In the genomic region with DNA sequence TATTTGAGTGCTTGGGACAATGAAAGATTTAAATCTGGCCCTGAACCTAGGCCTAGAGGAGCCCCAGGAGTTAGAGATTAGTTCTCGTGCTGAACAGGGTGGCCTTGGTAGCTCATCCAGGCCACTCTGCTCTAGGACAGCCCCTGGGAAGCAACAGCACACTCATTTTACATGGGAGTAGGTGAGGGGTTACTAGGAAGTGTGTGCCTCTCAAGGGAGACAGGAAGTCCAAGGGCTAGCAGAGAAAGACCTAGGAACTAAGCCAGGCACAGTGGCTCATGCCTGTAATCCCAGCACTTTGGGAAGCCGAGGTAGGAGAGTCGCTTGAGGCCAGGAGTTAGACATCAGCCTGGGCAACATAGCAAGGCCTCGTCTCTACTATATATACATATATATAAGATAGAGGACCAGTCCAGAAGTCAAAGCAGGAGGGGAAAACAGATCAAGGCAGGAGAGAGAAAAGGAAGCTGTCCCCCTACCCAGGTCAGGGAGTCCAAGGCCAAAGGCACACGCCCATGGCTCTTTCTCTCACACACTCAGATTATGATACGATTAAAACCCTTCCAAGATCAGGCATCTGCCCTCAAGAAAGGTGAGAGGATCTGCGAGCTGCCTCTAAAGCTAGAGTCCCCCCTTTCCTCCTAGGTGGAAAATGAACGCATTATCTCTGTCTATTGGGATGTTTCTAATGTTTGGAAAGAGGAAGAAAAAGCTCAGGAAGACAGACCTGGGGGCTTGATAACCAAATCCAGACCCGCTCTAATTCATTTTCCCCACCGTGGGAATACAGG, we compare ENCODE assay signal across 1 cellular context.
TF ChIP-seq lines count a peak whose summit lies in the region.

No MANE protein-coding gene starts in this region.

TF ChIP-seq in WTC11, 78 proteins besides CTCF, POLR2A, EP300 and RAD21 (continued from another document):
- TF ChIP-seq, protein P1, sequence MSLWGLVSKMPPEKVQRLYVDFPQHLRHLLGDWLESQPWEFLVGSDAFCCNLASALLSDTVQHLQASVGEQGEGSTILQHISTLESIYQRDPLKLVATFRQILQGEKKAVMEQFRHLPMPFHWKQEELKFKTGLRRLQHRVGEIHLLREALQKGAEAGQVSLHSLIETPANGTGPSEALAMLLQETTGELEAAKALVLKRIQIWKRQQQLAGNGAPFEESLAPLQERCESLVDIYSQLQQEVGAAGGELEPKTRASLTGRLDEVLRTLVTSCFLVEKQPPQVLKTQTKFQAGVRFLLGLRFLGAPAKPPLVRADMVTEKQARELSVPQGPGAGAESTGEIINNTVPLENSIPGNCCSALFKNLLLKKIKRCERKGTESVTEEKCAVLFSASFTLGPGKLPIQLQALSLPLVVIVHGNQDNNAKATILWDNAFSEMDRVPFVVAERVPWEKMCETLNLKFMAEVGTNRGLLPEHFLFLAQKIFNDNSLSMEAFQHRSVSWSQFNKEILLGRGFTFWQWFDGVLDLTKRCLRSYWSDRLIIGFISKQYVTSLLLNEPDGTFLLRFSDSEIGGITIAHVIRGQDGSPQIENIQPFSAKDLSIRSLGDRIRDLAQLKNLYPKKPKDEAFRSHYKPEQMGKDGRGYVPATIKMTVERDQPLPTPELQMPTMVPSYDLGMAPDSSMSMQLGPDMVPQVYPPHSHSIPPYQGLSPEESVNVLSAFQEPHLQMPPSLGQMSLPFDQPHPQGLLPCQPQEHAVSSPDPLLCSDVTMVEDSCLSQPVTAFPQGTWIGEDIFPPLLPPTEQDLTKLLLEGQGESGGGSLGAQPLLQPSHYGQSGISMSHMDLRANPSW (CRISPR knock-in tag; conservative IDR thresholded peaks at IDR 0.05; ENCODE audit: low read depth), result no peak
- TF ChIP-seq JUN (CRISPR knock-in tag; IDR thresholded peaks at IDR 0.05) (no peak), RORB (CRISPR knock-in tag; IDR thresholded peaks at IDR 0.05) (no peak), FOXK1 (CRISPR knock-in tag; IDR thresholded peaks at IDR 0.05) (no peak), HMGA2 (CRISPR knock-in tag; IDR thresholded peaks at IDR 0.05) (no peak), GRHL2 (CRISPR knock-in tag; IDR thresholded peaks at IDR 0.05; ENCODE audit: insufficient replicate concordance, severe bottlenecking) (no peak), RELA (CRISPR knock-in tag; IDR thresholded peaks at IDR 0.05; ENCODE audit: borderline replicate concordance) (no peak), NR2C2 (CRISPR knock-in tag; IDR thresholded peaks at IDR 0.05) (no peak), OVOL2 (CRISPR knock-in tag; IDR thresholded peaks at IDR 0.05; ENCODE audit: borderline replicate concordance) (no peak), FOXP1 (CRISPR knock-in tag; IDR thresholded peaks at IDR 0.05; ENCODE audit: borderline replicate concordance) (no peak), TCF7 (CRISPR knock-in tag; IDR thresholded peaks at IDR 0.05; ENCODE audit: low read depth) (no peak), TP53 (CRISPR knock-in tag; IDR thresholded peaks at IDR 0.05) (no peak)
- TF ChIP-seq, protein P2, sequence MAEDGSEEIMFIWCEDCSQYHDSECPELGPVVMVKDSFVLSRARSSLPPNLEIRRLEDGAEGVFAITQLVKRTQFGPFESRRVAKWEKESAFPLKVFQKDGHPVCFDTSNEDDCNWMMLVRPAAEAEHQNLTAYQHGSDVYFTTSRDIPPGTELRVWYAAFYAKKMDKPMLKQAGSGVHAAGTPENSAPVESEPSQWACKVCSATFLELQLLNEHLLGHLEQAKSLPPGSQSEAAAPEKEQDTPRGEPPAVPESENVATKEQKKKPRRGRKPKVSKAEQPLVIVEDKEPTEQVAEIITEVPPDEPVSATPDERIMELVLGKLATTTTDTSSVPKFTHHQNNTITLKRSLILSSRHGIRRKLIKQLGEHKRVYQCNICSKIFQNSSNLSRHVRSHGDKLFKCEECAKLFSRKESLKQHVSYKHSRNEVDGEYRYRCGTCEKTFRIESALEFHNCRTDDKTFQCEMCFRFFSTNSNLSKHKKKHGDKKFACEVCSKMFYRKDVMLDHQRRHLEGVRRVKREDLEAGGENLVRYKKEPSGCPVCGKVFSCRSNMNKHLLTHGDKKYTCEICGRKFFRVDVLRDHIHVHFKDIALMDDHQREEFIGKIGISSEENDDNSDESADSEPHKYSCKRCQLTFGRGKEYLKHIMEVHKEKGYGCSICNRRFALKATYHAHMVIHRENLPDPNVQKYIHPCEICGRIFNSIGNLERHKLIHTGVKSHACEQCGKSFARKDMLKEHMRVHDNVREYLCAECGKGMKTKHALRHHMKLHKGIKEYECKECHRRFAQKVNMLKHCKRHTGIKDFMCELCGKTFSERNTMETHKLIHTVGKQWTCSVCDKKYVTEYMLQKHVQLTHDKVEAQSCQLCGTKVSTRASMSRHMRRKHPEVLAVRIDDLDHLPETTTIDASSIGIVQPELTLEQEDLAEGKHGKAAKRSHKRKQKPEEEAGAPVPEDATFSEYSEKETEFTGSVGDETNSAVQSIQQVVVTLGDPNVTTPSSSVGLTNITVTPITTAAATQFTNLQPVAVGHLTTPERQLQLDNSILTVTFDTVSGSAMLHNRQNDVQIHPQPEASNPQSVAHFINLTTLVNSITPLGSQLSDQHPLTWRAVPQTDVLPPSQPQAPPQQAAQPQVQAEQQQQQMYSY (CRISPR knock-in tag; IDR thresholded peaks at IDR 0.05), result no peak
- TF ChIP-seq, protein P3, sequence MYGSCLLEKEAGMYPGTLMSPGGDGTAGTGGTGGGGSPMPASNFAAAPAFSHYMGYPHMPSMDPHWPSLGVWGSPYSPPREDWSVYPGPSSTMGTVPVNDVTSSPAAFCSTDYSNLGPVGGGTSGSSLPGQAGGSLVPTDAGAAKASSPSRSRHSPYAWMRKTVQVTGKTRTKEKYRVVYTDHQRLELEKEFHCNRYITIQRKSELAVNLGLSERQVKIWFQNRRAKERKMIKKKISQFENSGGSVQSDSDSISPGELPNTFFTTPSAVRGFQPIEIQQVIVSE (CRISPR knock-in tag; IDR thresholded peaks at IDR 0.05; ENCODE audit: borderline replicate concordance), result no peak
- TF ChIP-seq, protein P4, sequence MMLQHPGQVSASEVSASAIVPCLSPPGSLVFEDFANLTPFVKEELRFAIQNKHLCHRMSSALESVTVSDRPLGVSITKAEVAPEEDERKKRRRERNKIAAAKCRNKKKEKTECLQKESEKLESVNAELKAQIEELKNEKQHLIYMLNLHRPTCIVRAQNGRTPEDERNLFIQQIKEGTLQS (CRISPR knock-in tag; conservative IDR thresholded peaks at IDR 0.05), result no peak
- TF ChIP-seq, protein P5, sequence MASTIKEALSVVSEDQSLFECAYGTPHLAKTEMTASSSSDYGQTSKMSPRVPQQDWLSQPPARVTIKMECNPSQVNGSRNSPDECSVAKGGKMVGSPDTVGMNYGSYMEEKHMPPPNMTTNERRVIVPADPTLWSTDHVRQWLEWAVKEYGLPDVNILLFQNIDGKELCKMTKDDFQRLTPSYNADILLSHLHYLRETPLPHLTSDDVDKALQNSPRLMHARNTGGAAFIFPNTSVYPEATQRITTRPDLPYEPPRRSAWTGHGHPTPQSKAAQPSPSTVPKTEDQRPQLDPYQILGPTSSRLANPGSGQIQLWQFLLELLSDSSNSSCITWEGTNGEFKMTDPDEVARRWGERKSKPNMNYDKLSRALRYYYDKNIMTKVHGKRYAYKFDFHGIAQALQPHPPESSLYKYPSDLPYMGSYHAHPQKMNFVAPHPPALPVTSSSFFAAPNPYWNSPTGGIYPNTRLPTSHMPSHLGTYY (CRISPR knock-in tag; IDR thresholded peaks at IDR 0.05), result no peak
TF ChIP-seq in WTC11: peak in this region for 0.
